ENCODE assay signal across 8 cellular contexts in genomic region chr11:65180877-65181568, GRCh38. TPM values are rescaled to one million over a fixed set of nuclear protein-coding genes. Genes with fewer than 3 reads are reported as not detected.
DNase-seq lines count a peak whose midpoint lies in the region; ATAC-seq and TF ChIP-seq lines count a peak whose summit lies in the region.

No MANE protein-coding gene starts in this region.

- peak overlapping the region; percentile 94 for H3K4me3 Mint-ChIP-seq in CD4-positive, alpha-beta T cell
- peak overlapping the region; percentile 89 to 98 (median 95) for H3K4me3 Mint-ChIP-seq in IgD-negative memory B cell

- no peaks in the 10 kb centered on the region for H3K9me3 ChIP-seq in CD4-positive, alpha-beta T cell (ENCODE audit: control insufficient read depth, low read length)
- H3K9me3 ChIP-seq in osteoblast (ENCODE audit: low read depth, low read length) (no peaks in the 10 kb centered on the region), aorta (ENCODE audit: control insufficient read depth, low read length) (no peaks in the 10 kb centered on the region)

- H3K27me3 Mint-ChIP-seq in CD4-positive, alpha-beta T cell = no peaks in the 10 kb centered on the region
- H3K27me3 Mint-ChIP-seq in IgD-negative memory B cell = no peaks in the 10 kb centered on the region

- H3K27me3 ChIP-seq in CD4-positive, alpha-beta T cell (ENCODE audit: control insufficient read depth, insufficient read depth, low read length) = no peaks in the 10 kb centered on the region
- H3K27me3 ChIP-seq in osteoblast (ENCODE audit: insufficient read depth, low read length) (no peaks in the 10 kb centered on the region), aorta (ENCODE audit: control insufficient read depth in 1 of 2, insufficient read depth in 2 of 2, low read length in 1 of 2) (no peaks in the 10 kb centered on the region)

- H3K36me3 ChIP-seq in osteoblast (ENCODE audit: insufficient read depth, low read length) (peaks cover 11% of the 10 kb centered on the region), aorta (ENCODE audit: control insufficient read depth in 1 of 2, insufficient read depth in 2 of 2, low read length in 1 of 2) (no peaks in the 10 kb centered on the region)

- WGBS in aorta, 2 donors = 1% methylated on average over 50 to 60 of the region's 60 CpGs

- POLR2A ChIA-PET in CD4-positive, alpha-beta T cell (lab: Charles Lee) = interaction anchor here (0.6 to 3.9 kb wide), 8 partner anchors 14 to 436 kb away, joined by 3 to 30 read pairs (median 5); partner anchors contain the start of genes FAU, MRPL49, SYVN1 and VPS51
- POLR2A ChIA-PET in RWPE1 (lab: Yijun Ruan, JAX; ENCODE audit: low non-redundant PET) = interaction anchor here (0.9 to 2.7 kb wide), 5 partner anchors 46 to 62 kb away, joined by 3 to 11 read pairs (median 5); partner anchors contain the start of genes FAU and MRPL49

- no peak overlapping the region for H3K27ac ChIP-seq in CD4-positive, alpha-beta T cell (ENCODE audit: low read depth, low read length)
- H3K27ac ChIP-seq in RWPE1 = peak overlapping the region; percentile 94
- peak overlapping the region; percentile 41 for H3K27ac ChIP-seq in osteoblast (ENCODE audit: low read depth, low read length)
- H3K27ac ChIP-seq in aorta (ENCODE audit: low read depth in 1 of 2, low read length in 2 of 2) = no peak overlapping the region

- peak overlapping the region; percentile 91 for H2AFZ ChIP-seq in osteoblast (ENCODE audit: low read length)

- H3K79me2 ChIP-seq in osteoblast (ENCODE audit: insufficient read depth, low read length) = peaks cover 43% of the 10 kb centered on the region

- H3K36me3 Mint-ChIP-seq in CD4-positive, alpha-beta T cell (ENCODE audit: low read depth) = peaks cover 20% of the 10 kb centered on the region
- no peaks in the 10 kb centered on the region for H3K36me3 Mint-ChIP-seq in IgD-negative memory B cell

- peak overlapping the region; percentile 89 for H3K4me2 ChIP-seq in osteoblast (ENCODE audit: insufficient read depth, low read length)

- ATAC-seq in CD4-positive, alpha-beta T cell (ENCODE audit: poor library complexity) = peak; percentile 67
- ATAC-seq in GM19463 (IDR thresholded peaks at IDR 0.05; ENCODE audit: unreplicated experiment) (peak; percentile 73), aorta (ENCODE audit: low FRiP score) (peak; percentile 70)

- DNase-seq in CD4-positive, alpha-beta T cell = peak; percentile 22 to 56 (median 41)
- DNase-seq in RWPE1 (ENCODE audit: low spot score) (peak; percentile 65), foreskin melanocyte (peak; percentile 35), osteoblast (ENCODE audit: insufficient read length, low spot score, missing footprints) (peak; percentile 97), aorta (peak; percentile 70 to 88)
- peak; percentile 86 for DNase-seq in activated effector memory CD4-positive, alpha-beta T cell treated with anti-CD3 and anti-CD28 coated beads, Interleukin-2, amount 50 U/mL, for 16 hours

- H3K4me1 Mint-ChIP-seq in CD4-positive, alpha-beta T cell (ENCODE audit: low read depth) = peaks cover 12% of the 10 kb centered on the region
- peaks cover 5 to 26% (median 9%) of the 10 kb centered on the region in 3 donors for H3K4me1 Mint-ChIP-seq in IgD-negative memory B cell

- CTCF ChIA-PET in CD4-positive, alpha-beta T cell (lab: Charles Lee) = interaction anchor here (1.0 to 1.7 kb wide), 5 partner anchors 10 to 71 kb away, joined by 3 to 6 read pairs (median 4); partner anchors contain the start of gene TM7SF2
- CTCF ChIA-PET in RWPE1 (lab: Yijun Ruan, JAX) = interaction anchor here (0.7 to 1.6 kb wide), 9 partner anchors 9 to 303 kb away, joined by 3 to 5 read pairs (median 3); partner anchors contain the start of genes ARL2 and SYVN1

- no peaks in the 10 kb centered on the region for H3K9me3 Mint-ChIP-seq in CD4-positive, alpha-beta T cell
- H3K9me3 Mint-ChIP-seq in IgD-negative memory B cell = no peaks in the 10 kb centered on the region

- peak overlapping the region; percentile 83 for H3K27ac Mint-ChIP-seq in CD4-positive, alpha-beta T cell
- peak overlapping the region; percentile 43 to 95 (median 92) for H3K27ac Mint-ChIP-seq in IgD-negative memory B cell

- TF ChIP-seq CTCF in CD4-positive, alpha-beta T cell (IDR thresholded peaks at IDR 0.05) = peak; percentile 65
- peak; percentile 75 for TF ChIP-seq CTCF in RWPE1 (conservative IDR thresholded peaks at IDR 0.05; ENCODE audit: low read depth)
- TF ChIP-seq CTCF in osteoblast (IDR thresholded peaks at IDR 0.05; ENCODE audit: extremely low read depth, low read depth, low read length) = peak; percentile 38

- intact Hi-C loops in CD4-positive, alpha-beta T cell (cut with DNase I, micrococcal nuclease) = loop anchor here (1.0 to 5.0 kb wide), 4 partner anchors 44 to 169 kb away; partner anchors contain the start of gene ARL2 (in 1 of the 2)
- intact Hi-C loops in aorta (cut with DNase I) = loop anchor here in 1 of 2 donors (2.0 kb wide), 1 partner anchor 64 kb away; the partner anchor contains the start of gene ZNHIT2

- peak overlapping the region; percentile 93 for H3K4me3 ChIP-seq in osteoblast (ENCODE audit: insufficient read depth, low read length)
- H3K4me3 ChIP-seq in aorta (ENCODE audit: low read length in 2 of 2) = peak overlapping the region; percentile 81 to 92

- peaks cover 7% of the 10 kb centered on the region for H4K20me1 ChIP-seq in osteoblast (ENCODE audit: insufficient read depth, low read length)

- peaks cover 10% of the 10 kb centered on the region for H3K4me1 ChIP-seq in osteoblast (ENCODE audit: insufficient read depth, low read length)
- H3K4me1 ChIP-seq in aorta (ENCODE audit: control insufficient read depth in 1 of 2, insufficient read depth in 2 of 2, low read length in 2 of 2) = no peaks in the 10 kb centered on the region

RNA-seq across cellular contexts. Expression of gene CAPN1, which starts 0.7 kb away (rescaled TPM):
- total RNA-seq in CD4-positive, alpha-beta T cell = 10 to 100 TPM; 80.3 to 83.2 TPM
- 113 TPM for polyA plus RNA-seq in IgD-negative memory B cell
- 102 and 116 TPM in 2 replicates for total RNA-seq in osteoblast
- total RNA-seq in aorta = 100 to 1,000 TPM; 109 to 137 TPM
- polyA plus RNA-seq in aorta = 10 to 100 TPM; 75.5 to 96.3 TPM

RNA-seq across cellular contexts. Expression of gene SPDYC, which starts 11.0 kb away (rescaled TPM):
- not detected for total RNA-seq in CD4-positive, alpha-beta T cell
- polyA plus RNA-seq in IgD-negative memory B cell (not detected), aorta (not detected)
- total RNA-seq in osteoblast (not detected in 2 replicates), aorta (not detected)

RNA-seq across cellular contexts. Expression of gene SYVN1, which starts 46.7 kb away (rescaled TPM):
- 10 to 100 TPM; 89.1 to 96.8 TPM for total RNA-seq in CD4-positive, alpha-beta T cell
- polyA plus RNA-seq in IgD-negative memory B cell = 61.2 TPM
- total RNA-seq in osteoblast = 10.3 and 11.9 TPM in 2 replicates
- total RNA-seq in aorta = 10 to 100 TPM; 50.2 to 64.0 TPM
- polyA plus RNA-seq in aorta = 10 to 100 TPM in 1 of 2 donors, 1 to 10 TPM in 1; 5.5 to 26.2 TPM

RNA-seq across cellular contexts. Expression of gene MRPL49, which starts 58.9 kb away (rescaled TPM):
- 10 to 100 TPM; 53.0 to 53.3 TPM for total RNA-seq in CD4-positive, alpha-beta T cell
- polyA plus RNA-seq in IgD-negative memory B cell (95.5 TPM), aorta (10 to 100 TPM; 44.2 to 52.2 TPM)
- total RNA-seq in osteoblast (37.4 and 41.6 TPM in 2 replicates), aorta (10 to 100 TPM; 35.0 to 37.1 TPM)

RNA-seq across cellular contexts. Expression of gene FAU, which starts 59.1 kb away (rescaled TPM):
- total RNA-seq in CD4-positive, alpha-beta T cell = 1,000 to 10,000 TPM; 1,937 to 1,976 TPM
- polyA plus RNA-seq in IgD-negative memory B cell (1,422 TPM), aorta (1,000 to 10,000 TPM; 1,037 to 1,172 TPM)
- total RNA-seq in osteoblast (94.3 and 118 TPM in 2 replicates), aorta (100 to 1,000 TPM; 674 to 804 TPM)

Comparison
In these comparisons a context has a peak if more than half of its experiments do, and no peak if none do; other contexts are left out.
1. DNase-seq: peak in every context shown above with its lines; median percentile 97 in osteoblast; 86 in activated effector memory CD4-positive, alpha-beta T cell treated with anti-CD3 and anti-CD28 coated beads, Interleukin-2, amount 50 U/mL, for 16 hours; 79 in aorta; 65 in RWPE1; 41 in CD4-positive, alpha-beta T cell; 35 in foreskin melanocyte.
2. H3K27ac ChIP-seq: peak in RWPE1 (single experiment) and osteoblast (single experiment); none in CD4-positive, alpha-beta T cell (single experiment) and aorta (0 of 2).
3. Peak in every context shown above with its lines, with median percentiles within 50 percentile points of each other: ATAC-seq and CTCF ChIP-seq.